Comparison of ENCODE assay signal across 22 cellular contexts in genomic region chr1:81877940-81878339, GRCh38.
DNase-seq lines count a peak whose midpoint lies in the region; ATAC-seq and TF ChIP-seq lines count a peak whose summit lies in the region.
"Had no signal": no experiment of that assay in that cellular context is flagged by ENCODE, and none has a peak within 500 bp of the region (broad histone marks: within the 10 kb centered on the region; RNA-seq: fewer than 3 reads in every experiment).

No MANE protein-coding gene starts in this region.

- TF ChIP-seq CTCF in fibroblast of the aortic adventitia (IDR thresholded peaks at IDR 0.05; ENCODE audit: insufficient read depth, low read length) = no peak
- no peak for TF ChIP-seq CTCF in osteocyte (IDR thresholded peaks at IDR 0.05)
- TF ChIP-seq CTCF in type B pancreatic cell (conservative IDR thresholded peaks at IDR 0.05) = no peak

- DNase-seq in Caki2 (ENCODE audit: low read depth) (peak; percentile 3), NCI-H446 (lab: John Stamatoyannopoulos, UW) (peak; percentile 50 to 64), fibroblast of the aortic adventitia (ENCODE audit: low read depth) (peak; percentile 27), osteocyte (ENCODE audit: extremely low spot score, unreplicated experiment) (no peak), iPS-NIHi11 (ENCODE audit: low spot score) (no peak), type B pancreatic cell (ENCODE audit: extremely low spot score, unreplicated experiment) (no peak)
- DNase-seq: activated CD8-positive, alpha-beta T cell treated with anti-CD3 and anti-CD28 coated beads for 36 hours; activated naive CD4-positive, alpha-beta T cell treated with anti-CD3 and anti-CD28 coated beads for 36 hours; activated T-cell treated with anti-CD3 and anti-CD28 coated beads, Interleukin-2, amount 50 U/mL, for 1 hour; CD8-positive, alpha-beta T cell; cerebellar nuclear complex; effector CD4-positive, alpha-beta T cell; H7; KG1; NCI-H187 treated with DMSO at 0.1 percent for 48 hours; NK-92 treated with Interleukin-12 subunit alpha and Interleukin-12 subunit beta, amount 100 ng/mL, for 24 hours; occipital lobe; T1000 had no signal

- no peak overlapping the region for H3K4me3 ChIP-seq in fibroblast of the aortic adventitia (ENCODE audit: low read depth, low read length)
- H3K4me3 ChIP-seq: GM12878 had no signal

- H3K27me3 Mint-ChIP-seq in osteocyte (ENCODE audit: unreplicated experiment) (no peaks in the 10 kb centered on the region), type B pancreatic cell (no peaks in the 10 kb centered on the region)
- H3K27me3 Mint-ChIP-seq: activated CD8-positive, alpha-beta T cell treated with anti-CD3 and anti-CD28 coated beads for 36 hours had no signal

- H3K9me3 Mint-ChIP-seq in osteocyte (ENCODE audit: unreplicated experiment) (no peaks in the 10 kb centered on the region), type B pancreatic cell (peaks cover 4% of the 10 kb centered on the region)
- H3K9me3 Mint-ChIP-seq: activated naive CD4-positive, alpha-beta T cell treated with anti-CD3 and anti-CD28 coated beads for 36 hours; CD8-positive, alpha-beta T cell had no signal

- H3K4me1 Mint-ChIP-seq in osteocyte (ENCODE audit: unreplicated experiment) = peaks cover 62% of the 10 kb centered on the region
- peaks cover 71% of the 10 kb centered on the region for H3K4me1 Mint-ChIP-seq in type B pancreatic cell (ENCODE audit: unreplicated experiment)
- H3K4me1 Mint-ChIP-seq: stimulated activated effector memory CD8-positive, alpha-beta T cell treated with anti-CD3 and anti-CD28 coated beads, Interleukin-12 subunit alpha, Interleukin-12 subunit beta, amount 100 ng/mL, for 72 hours had no signal

- no peak overlapping the region for H3K4me3 Mint-ChIP-seq in osteocyte (ENCODE audit: unreplicated experiment)
- no peak overlapping the region for H3K4me3 Mint-ChIP-seq in type B pancreatic cell
- H3K4me3 Mint-ChIP-seq: activated CD8-positive, alpha-beta T cell treated with anti-CD3 and anti-CD28 coated beads for 36 hours; activated naive CD4-positive, alpha-beta T cell treated with anti-CD3 and anti-CD28 coated beads for 36 hours; CD8-positive, alpha-beta T cell; stimulated activated effector memory CD8-positive, alpha-beta T cell treated with anti-CD3 and anti-CD28 coated beads, Interleukin-12 subunit alpha, Interleukin-12 subunit beta, amount 100 ng/mL, for 72 hours had no signal

- H3K27ac Mint-ChIP-seq in osteocyte (ENCODE audit: unreplicated experiment) (peak overlapping the region; percentile 44), type B pancreatic cell (no peak overlapping the region)
- H3K27ac Mint-ChIP-seq: activated CD8-positive, alpha-beta T cell treated with anti-CD3 and anti-CD28 coated beads for 36 hours; activated naive CD4-positive, alpha-beta T cell treated with anti-CD3 and anti-CD28 coated beads for 36 hours; CD8-positive, alpha-beta T cell; stimulated activated effector memory CD8-positive, alpha-beta T cell treated with anti-CD3 and anti-CD28 coated beads, Interleukin-12 subunit alpha, Interleukin-12 subunit beta, amount 100 ng/mL, for 72 hours had no signal

- ATAC-seq in GM21619 (IDR thresholded peaks at IDR 0.05; ENCODE audit: unreplicated experiment) = no peak
- ATAC-seq: activated CD4-positive, CD25-positive, alpha-beta regulatory T cell treated with anti-CD3 and anti-CD28 coated beads, Interleukin-2, amount 50 U/mL, for 24 hours; activated CD8-positive, alpha-beta T cell treated with anti-CD3 and anti-CD28 coated beads for 36 hours; CD8-positive, alpha-beta T cell; GM12878; stimulated activated effector memory CD8-positive, alpha-beta T cell treated with anti-CD3 and anti-CD28 coated beads, Interleukin-12 subunit alpha, Interleukin-12 subunit beta, amount 100 ng/mL, for 72 hours had no signal

- in situ Hi-C loops in Caki2 (cut with HindIII; ENCODE audit: low pct_unique_long_range_greater_than_20kb, low sequenced_read_pairs) = no loop called here

- H3K36me3 Mint-ChIP-seq in osteocyte (ENCODE audit: unreplicated experiment) = peaks cover 5% of the 10 kb centered on the region
- peaks cover 14% of the 10 kb centered on the region for H3K36me3 Mint-ChIP-seq in type B pancreatic cell
- H3K36me3 Mint-ChIP-seq: CD8-positive, alpha-beta T cell; stimulated activated effector memory CD8-positive, alpha-beta T cell treated with anti-CD3 and anti-CD28 coated beads, Interleukin-12 subunit alpha, Interleukin-12 subunit beta, amount 100 ng/mL, for 72 hours had no signal

Comparison
In these comparisons a context has a peak if more than half of its experiments do, and no peak if none do; other contexts are left out.
1. DNase-seq: peak in Caki2 (single experiment), NCI-H446 (2 of 2) and fibroblast of the aortic adventitia (single experiment); none in osteocyte (single experiment), iPS-NIHi11 (single experiment) and type B pancreatic cell (single experiment).